10 cellular contexts compared by ENCODE assay signal in genomic region chr3:69181592-69182211, GRCh38. TPM values are rescaled to one million over a fixed set of nuclear protein-coding genes. Genes with fewer than 3 reads are reported as not detected.
A peak's percentile ranks its signal among the peaks of the same experiment; 100 is the strongest.
DNase-seq lines count a peak whose midpoint lies in the region; ATAC-seq and TF ChIP-seq lines count a peak whose summit lies in the region.
"Had no signal": no experiment of that assay in that cellular context is flagged by ENCODE, and none has a peak within 500 bp of the region (broad histone marks: within the 10 kb centered on the region; RNA-seq: fewer than 3 reads in every experiment).

No MANE protein-coding gene starts in this region.

- H3K4me1 ChIP-seq in HAP-1 (peaks cover 21% of the 10 kb centered on the region), adrenal gland (replicated peaks in 1 of 2) (no peaks in the 10 kb centered on the region), prostate gland (replicated peaks) (no peaks in the 10 kb centered on the region)

- intact Hi-C loops in adrenal gland (cut with DNase I): no loop called here
- intact Hi-C loops in head of caudate nucleus (cut with DNase I): no loop called here
- intact Hi-C loops in prostate gland (cut with DNase I): no loop called here

- H3K36me3 ChIP-seq in HAP-1 (replicated peaks): no peaks in the 10 kb centered on the region
- peaks cover 0 to 34% of the 10 kb centered on the region in 2 donors for H3K36me3 ChIP-seq in adrenal gland (replicated peaks in 1 of 2)
- H3K36me3 ChIP-seq in prostate gland: peaks cover 0 to 10% of the 10 kb centered on the region in 2 donors

- no peak for ATAC-seq in HG03135 (IDR thresholded peaks at IDR 0.05; ENCODE audit: unreplicated experiment)

- 65 to 76% (median 72%) methylated on average over 9 of the region's 9 CpGs for WGBS in adrenal gland, 4 donors
- 78% methylated on average over 9 of the region's 9 CpGs for WGBS in prostate gland

- H3K9me3 ChIP-seq in HAP-1 (no peaks in the 10 kb centered on the region), adrenal gland (replicated peaks in 1 of 3) (no peaks in the 10 kb centered on the region), prostate gland (no peaks in the 10 kb centered on the region)

- TF ChIP-seq POLR2A in adrenal gland (IDR thresholded peaks at IDR 0.05) (no peak), prostate gland (IDR thresholded peaks at IDR 0.05) (no peak)

- TF ChIP-seq CTCF in adrenal gland (IDR thresholded peaks at IDR 0.05) (no peak), prostate gland (IDR thresholded peaks at IDR 0.05) (no peak)

- in situ Hi-C loops in HAP-1 (cut with MboI; ENCODE audit: low sequenced_read_pairs): no loop called here

- H3K27me3 ChIP-seq in HAP-1 (ENCODE audit: low read depth): no peaks in the 10 kb centered on the region
- no peaks in the 10 kb centered on the region for H3K27me3 ChIP-seq in adrenal gland
- no peaks in the 10 kb centered on the region for H3K27me3 ChIP-seq in prostate gland (replicated peaks; ENCODE audit: insufficient read depth)

- H3K4me3 ChIP-seq in HAP-1: no peak overlapping the region
- no peak overlapping the region for H3K4me3 ChIP-seq in adrenal gland
- no peak overlapping the region for H3K4me3 ChIP-seq in prostate gland

- no peak overlapping the region for H3K27ac ChIP-seq in adrenal gland
- no peak overlapping the region for H3K27ac ChIP-seq in prostate gland

- peak; percentile 73 to 92 for DNase-seq in HAP-1 (ENCODE audit: low spot score in 2 of 2)
- peak in 5 of 7 donors; percentile 16 to 80 (median 46) for DNase-seq in adrenal gland
- DNase-seq in head of caudate nucleus: peak in 25 of 42 donors; percentile 12 to 79 (median 43)
- peak; percentile 91 for DNase-seq in pulmonary artery endothelial cell (ENCODE audit: low read depth, low spot score)
- no peak for DNase-seq in stimulated activated CD4-positive, alpha-beta T cell treated with anti-CD3 and anti-CD28 coated beads, Interleukin-15, amount 100 ng/mL, for 24 hours
- no peak for DNase-seq in NCI-H2029 treated with DMSO at 0.1 percent for 48 hours (lab: John Stamatoyannopoulos, UW)
- DNase-seq in prostate gland (ENCODE audit: low spot score): no peak
- DNase-seq: GF-D8, glutamatergic neuron had no signal

RNA-seq across cellular contexts. Expression of gene LMOD3, which starts 59.3 kb away (rescaled TPM):
- total RNA-seq in adrenal gland: under 1 TPM in 3 of 8 donors, not detected in 5; 0.04 to 0.14 (median 0.10) TPM
- under 1 TPM; 0.03 to 0.08 (median 0.07) TPM for polyA plus RNA-seq in adrenal gland
- total RNA-seq in pulmonary artery endothelial cell: not detected in 2 replicates
- under 1 TPM in 1 of 2 donors, not detected in 1; 0.50 TPM for total RNA-seq in prostate gland

Comparison
In these comparisons a context has a peak if more than half of its experiments do, and no peak if none do; other contexts are left out.
1. DNase-seq: peak in HAP-1 (2 of 2), adrenal gland (5 of 7), head of caudate nucleus (25 of 42) and pulmonary artery endothelial cell (single experiment); none in stimulated activated CD4-positive, alpha-beta T cell treated with anti-CD3 and anti-CD28 coated beads, Interleukin-15, amount 100 ng/mL, for 24 hours (single experiment), NCI-H2029 treated with DMSO at 0.1 percent for 48 hours (single experiment) and prostate gland (single experiment).